In the genomic region with DNA sequence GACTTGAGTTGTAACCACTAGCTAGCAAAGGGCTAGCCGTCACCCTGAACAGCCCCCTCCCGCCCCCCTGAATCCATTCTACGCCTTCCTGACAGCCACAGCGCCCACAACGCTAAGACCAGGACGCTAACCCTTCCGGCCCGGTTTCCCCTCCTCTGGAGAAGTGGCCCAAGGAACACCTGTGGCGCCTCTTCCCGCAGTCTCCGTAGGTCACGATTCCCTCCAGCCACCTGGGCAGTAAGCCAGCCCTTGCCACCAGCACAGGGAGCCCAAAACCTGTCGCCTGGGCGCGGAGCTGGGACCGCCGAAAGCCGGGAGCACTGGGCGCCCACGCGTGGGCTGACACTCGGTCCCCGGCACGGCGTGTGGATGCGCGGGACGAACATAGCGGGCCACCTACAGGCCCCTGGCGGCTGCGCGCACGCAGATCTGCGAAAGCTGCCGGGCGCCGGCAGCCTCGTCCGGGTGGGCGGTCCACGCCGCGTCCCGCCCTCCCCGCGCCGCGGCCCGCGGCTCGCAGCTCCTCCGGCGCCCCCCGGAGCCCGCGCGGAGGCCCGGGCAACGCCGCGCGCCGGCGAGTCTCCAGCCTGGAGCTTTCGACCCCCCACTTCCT, we compare ENCODE assay signal across 1 cellular context.
TF ChIP-seq lines count a peak whose summit lies in the region.

No MANE protein-coding gene starts in this region.

TF ChIP-seq in GM23338, 12 proteins besides CTCF, POLR2A, EP300 and RAD21:
- TF ChIP-seq, protein P1, sequence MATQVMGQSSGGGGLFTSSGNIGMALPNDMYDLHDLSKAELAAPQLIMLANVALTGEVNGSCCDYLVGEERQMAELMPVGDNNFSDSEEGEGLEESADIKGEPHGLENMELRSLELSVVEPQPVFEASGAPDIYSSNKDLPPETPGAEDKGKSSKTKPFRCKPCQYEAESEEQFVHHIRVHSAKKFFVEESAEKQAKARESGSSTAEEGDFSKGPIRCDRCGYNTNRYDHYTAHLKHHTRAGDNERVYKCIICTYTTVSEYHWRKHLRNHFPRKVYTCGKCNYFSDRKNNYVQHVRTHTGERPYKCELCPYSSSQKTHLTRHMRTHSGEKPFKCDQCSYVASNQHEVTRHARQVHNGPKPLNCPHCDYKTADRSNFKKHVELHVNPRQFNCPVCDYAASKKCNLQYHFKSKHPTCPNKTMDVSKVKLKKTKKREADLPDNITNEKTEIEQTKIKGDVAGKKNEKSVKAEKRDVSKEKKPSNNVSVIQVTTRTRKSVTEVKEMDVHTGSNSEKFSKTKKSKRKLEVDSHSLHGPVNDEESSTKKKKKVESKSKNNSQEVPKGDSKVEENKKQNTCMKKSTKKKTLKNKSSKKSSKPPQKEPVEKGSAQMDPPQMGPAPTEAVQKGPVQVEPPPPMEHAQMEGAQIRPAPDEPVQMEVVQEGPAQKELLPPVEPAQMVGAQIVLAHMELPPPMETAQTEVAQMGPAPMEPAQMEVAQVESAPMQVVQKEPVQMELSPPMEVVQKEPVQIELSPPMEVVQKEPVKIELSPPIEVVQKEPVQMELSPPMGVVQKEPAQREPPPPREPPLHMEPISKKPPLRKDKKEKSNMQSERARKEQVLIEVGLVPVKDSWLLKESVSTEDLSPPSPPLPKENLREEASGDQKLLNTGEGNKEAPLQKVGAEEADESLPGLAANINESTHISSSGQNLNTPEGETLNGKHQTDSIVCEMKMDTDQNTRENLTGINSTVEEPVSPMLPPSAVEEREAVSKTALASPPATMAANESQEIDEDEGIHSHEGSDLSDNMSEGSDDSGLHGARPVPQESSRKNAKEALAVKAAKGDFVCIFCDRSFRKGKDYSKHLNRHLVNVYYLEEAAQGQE (IDR thresholded peaks at IDR 0.05; ENCODE audit: unreplicated experiment): no peak
- TF ChIP-seq CREB1 (CRISPR knock-in tag; IDR thresholded peaks at IDR 0.05; ENCODE audit: low read depth) (no peak), JUNB (IDR thresholded peaks at IDR 0.05; ENCODE audit: unreplicated experiment) (no peak), ZNF114 (CRISPR knock-in tag; IDR thresholded peaks at IDR 0.05) (no peak), POLR2AphosphoS5 (IDR thresholded peaks at IDR 0.05; ENCODE audit: low read depth) (no peak), EZH2 (IDR thresholded peaks at IDR 0.05; ENCODE audit: low read depth, unreplicated experiment) (no peak), STAT1 (IDR thresholded peaks at IDR 0.05; ENCODE audit: unreplicated experiment) (no peak), NANOG (IDR thresholded peaks at IDR 0.05; ENCODE audit: borderline replicate concordance) (no peak), EZH2phosphoT487 (IDR thresholded peaks at IDR 0.05; ENCODE audit: unreplicated experiment) (no peak), ZNF331 (CRISPR knock-in tag; IDR thresholded peaks at IDR 0.05; ENCODE audit: low read depth) (no peak)
- TF ChIP-seq, protein P2, sequence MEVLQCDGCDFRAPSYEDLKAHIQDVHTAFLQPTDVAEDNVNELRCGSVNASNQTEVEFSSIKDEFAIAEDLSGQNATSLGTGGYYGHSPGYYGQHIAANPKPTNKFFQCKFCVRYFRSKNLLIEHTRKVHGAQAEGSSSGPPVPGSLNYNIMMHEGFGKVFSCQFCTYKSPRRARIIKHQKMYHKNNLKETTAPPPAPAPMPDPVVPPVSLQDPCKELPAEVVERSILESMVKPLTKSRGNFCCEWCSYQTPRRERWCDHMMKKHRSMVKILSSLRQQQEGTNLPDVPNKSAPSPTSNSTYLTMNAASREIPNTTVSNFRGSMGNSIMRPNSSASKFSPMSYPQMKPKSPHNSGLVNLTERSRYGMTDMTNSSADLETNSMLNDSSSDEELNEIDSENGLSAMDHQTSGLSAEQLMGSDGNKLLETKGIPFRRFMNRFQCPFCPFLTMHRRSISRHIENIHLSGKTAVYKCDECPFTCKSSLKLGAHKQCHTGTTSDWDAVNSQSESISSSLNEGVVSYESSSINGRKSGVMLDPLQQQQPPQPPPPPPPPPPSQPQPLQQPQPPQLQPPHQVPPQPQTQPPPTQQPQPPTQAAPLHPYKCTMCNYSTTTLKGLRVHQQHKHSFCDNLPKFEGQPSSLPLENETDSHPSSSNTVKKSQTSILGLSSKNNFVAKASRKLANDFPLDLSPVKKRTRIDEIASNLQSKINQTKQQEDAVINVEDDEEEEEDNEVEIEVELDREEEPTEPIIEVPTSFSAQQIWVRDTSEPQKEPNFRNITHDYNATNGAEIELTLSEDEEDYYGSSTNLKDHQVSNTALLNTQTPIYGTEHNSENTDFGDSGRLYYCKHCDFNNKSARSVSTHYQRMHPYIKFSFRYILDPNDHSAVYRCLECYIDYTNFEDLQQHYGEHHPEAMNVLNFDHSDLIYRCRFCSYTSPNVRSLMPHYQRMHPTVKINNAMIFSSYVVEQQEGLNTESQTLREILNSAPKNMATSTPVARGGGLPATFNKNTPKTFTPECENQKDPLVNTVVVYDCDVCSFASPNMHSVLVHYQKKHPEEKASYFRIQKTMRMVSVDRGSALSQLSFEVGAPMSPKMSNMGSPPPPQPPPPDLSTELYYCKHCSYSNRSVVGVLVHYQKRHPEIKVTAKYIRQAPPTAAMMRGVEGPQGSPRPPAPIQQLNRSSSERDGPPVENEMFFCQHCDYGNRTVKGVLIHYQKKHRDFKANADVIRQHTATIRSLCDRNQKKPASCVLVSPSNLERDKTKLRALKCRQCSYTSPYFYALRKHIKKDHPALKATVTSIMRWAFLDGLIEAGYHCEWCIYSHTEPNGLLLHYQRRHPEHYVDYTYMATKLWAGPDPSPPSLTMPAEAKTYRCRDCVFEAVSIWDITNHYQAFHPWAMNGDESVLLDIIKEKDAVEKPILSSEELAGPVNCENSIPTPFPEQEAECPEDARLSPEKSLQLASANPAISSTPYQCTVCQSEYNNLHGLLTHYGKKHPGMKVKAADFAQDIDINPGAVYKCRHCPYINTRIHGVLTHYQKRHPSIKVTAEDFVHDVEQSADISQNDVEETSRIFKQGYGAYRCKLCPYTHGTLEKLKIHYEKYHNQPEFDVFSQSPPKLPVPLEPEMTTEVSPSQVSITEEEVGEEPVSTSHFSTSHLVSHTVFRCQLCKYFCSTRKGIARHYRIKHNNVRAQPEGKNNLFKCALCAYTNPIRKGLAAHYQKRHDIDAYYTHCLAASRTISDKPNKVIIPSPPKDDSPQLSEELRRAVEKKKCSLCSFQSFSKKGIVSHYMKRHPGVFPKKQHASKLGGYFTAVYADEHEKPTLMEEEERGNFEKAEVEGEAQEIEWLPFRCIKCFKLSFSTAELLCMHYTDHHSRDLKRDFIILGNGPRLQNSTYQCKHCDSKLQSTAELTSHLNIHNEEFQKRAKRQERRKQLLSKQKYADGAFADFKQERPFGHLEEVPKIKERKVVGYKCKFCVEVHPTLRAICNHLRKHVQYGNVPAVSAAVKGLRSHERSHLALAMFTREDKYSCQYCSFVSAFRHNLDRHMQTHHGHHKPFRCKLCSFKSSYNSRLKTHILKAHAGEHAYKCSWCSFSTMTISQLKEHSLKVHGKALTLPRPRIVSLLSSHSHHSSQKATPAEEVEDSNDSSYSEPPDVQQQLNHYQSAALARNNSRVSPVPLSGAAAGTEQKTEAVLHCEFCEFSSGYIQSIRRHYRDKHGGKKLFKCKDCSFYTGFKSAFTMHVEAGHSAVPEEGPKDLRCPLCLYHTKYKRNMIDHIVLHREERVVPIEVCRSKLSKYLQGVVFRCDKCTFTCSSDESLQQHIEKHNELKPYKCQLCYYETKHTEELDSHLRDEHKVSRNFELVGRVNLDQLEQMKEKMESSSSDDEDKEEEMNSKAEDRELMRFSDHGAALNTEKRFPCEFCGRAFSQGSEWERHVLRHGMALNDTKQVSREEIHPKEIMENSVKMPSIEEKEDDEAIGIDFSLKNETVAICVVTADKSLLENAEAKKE (CRISPR knock-in tag; IDR thresholded peaks at IDR 0.05): no peak
- TF ChIP-seq, protein P3, sequence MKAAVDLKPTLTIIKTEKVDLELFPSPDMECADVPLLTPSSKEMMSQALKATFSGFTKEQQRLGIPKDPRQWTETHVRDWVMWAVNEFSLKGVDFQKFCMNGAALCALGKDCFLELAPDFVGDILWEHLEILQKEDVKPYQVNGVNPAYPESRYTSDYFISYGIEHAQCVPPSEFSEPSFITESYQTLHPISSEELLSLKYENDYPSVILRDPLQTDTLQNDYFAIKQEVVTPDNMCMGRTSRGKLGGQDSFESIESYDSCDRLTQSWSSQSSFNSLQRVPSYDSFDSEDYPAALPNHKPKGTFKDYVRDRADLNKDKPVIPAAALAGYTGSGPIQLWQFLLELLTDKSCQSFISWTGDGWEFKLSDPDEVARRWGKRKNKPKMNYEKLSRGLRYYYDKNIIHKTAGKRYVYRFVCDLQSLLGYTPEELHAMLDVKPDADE (IDR thresholded peaks at IDR 0.05): no peak
